17 cellular contexts compared by ENCODE assay signal in the genomic region with DNA sequence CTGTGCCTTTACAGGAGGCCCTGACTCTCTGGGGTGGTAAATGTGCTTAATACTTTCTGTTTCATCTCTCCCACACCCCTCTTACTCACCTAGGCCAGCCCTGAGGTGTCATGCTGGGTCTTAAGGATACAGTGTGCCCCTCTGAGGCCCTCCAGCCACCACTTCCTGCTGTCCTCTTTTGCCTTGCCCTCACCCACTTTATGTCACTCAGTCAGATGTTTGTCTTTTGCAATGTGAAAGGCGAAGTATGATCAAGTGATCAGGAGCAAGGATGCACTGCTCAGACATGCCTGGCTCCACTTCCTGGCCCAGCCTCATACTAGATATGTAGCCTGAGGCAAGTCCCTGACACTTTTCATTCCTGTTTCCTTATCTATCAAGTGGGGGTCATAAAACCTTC.
DNase-seq lines count a peak whose midpoint lies in the region; ATAC-seq, FAIRE-seq and TF ChIP-seq lines count a peak whose summit lies in the region.
"Had no signal": no experiment of that assay in that cellular context is flagged by ENCODE, and none has a peak within 500 bp of the region (broad histone marks: within the 10 kb centered on the region; RNA-seq: fewer than 3 reads in every experiment).

No MANE protein-coding gene starts in this region.

- H3K27me3 ChIP-seq in H1 (replicated peaks in 1 of 4; ENCODE audit: control insufficient read depth in 3 of 4, extremely low read depth in 1 of 4, insufficient read depth in 3 of 4, low read length in 3 of 4): no peaks in the 10 kb centered on the region
- no peaks in the 10 kb centered on the region for H3K27me3 ChIP-seq in upper lobe of right lung
- H3K27me3 ChIP-seq: spleen, thyroid gland had no signal

- H2BK120ac ChIP-seq in H1 (replicated peaks; ENCODE audit: low read depth, low read length): no peak overlapping the region

- ATAC-seq in upper lobe of right lung (peak; percentile 47), HG03520 (IDR thresholded peaks at IDR 0.05; ENCODE audit: unreplicated experiment) (no peak)

- H3K36me3 ChIP-seq in H1 (ENCODE audit: control insufficient read depth in 2 of 4, insufficient read depth in 4 of 4, low read length in 3 of 4) (no peaks in the 10 kb centered on the region), upper lobe of right lung (no peaks in the 10 kb centered on the region)
- H3K36me3 ChIP-seq: spleen, thyroid gland had no signal

- H3K4me1 ChIP-seq in H1 (replicated peaks in 1 of 4; ENCODE audit: control insufficient read depth in 3 of 4, insufficient read depth in 4 of 4, low read length in 3 of 4): peaks cover 0 to 3% (median under 1%) of the 10 kb centered on the region in 4 experiments; a peak in 3 of 7 replicates
- no peaks in the 10 kb centered on the region for H3K4me1 ChIP-seq in upper lobe of right lung
- H3K4me1 ChIP-seq: spleen, thyroid gland had no signal

- no peak overlapping the region for H2BK5ac ChIP-seq in H1 (ENCODE audit: low read depth, low read length)

- TF ChIP-seq POLR2A in H1 (IDR thresholded peaks at IDR 0.05; ENCODE audit: control extremely low read depth in 1 of 2, low read depth in 2 of 2, low read length in 2 of 2): no peak

- peaks cover 5% of the 10 kb centered on the region for H3K4me1 Mint-ChIP-seq in activated T-cell treated with anti-CD3 and anti-CD28 coated beads, Interleukin-2, amount 50 U/mL, for 24 hours (ENCODE audit: low read depth)
- no peaks in the 10 kb centered on the region for H3K4me1 Mint-ChIP-seq in CD14-positive monocyte
- peaks cover 3% of the 10 kb centered on the region for H3K4me1 Mint-ChIP-seq in activated naive CD4-positive, alpha-beta T cell treated with anti-CD3 and anti-CD28 coated beads, Interleukin-2, amount 10 ng/mL, durations not matched to agents 7 days and 5 days

- POLR2A ChIA-PET in H1 (lab: Charles Lee; ENCODE audit: partially characterized antibody): no interaction called here

- H3K27ac Mint-ChIP-seq in activated T-cell treated with anti-CD3 and anti-CD28 coated beads, Interleukin-2, amount 50 U/mL, for 24 hours: peak overlapping the region; percentile 11
- H3K27ac Mint-ChIP-seq in CD14-positive monocyte: no peak overlapping the region
- no peak overlapping the region for H3K27ac Mint-ChIP-seq in activated naive CD4-positive, alpha-beta T cell treated with anti-CD3 and anti-CD28 coated beads, Interleukin-2, amount 10 ng/mL, durations not matched to agents 7 days and 5 days
- H3K27ac Mint-ChIP-seq: IgD-negative memory B cell had no signal

- no peak overlapping the region for H3K4me3 ChIP-seq in H1 (ENCODE audit: extremely low read depth in 1 of 4, insufficient read depth in 2 of 4, low read depth in 3 of 4, low read length in 4 of 4)
- H3K4me3 ChIP-seq in upper lobe of right lung: no peak overlapping the region
- H3K4me3 ChIP-seq: spleen, thyroid gland had no signal

- H4K20me1 ChIP-seq in H1 (replicated peaks in 1 of 2; ENCODE audit: control insufficient read depth in 1 of 2, insufficient read depth in 2 of 2, low read length in 2 of 2): no peaks in the 10 kb centered on the region

- WGBS in H1 (ENCODE audit: extremely low coverage in 1 of 2, insufficient coverage in 1 of 2, insufficient read length in 1 of 2, insufficient replicate concordance in 2 of 2, low coverage in 1 of 2, low lambda C conversion rate in 2 of 2, missing lambda C conversion rate in 1 of 2), 2 experiments: 100% methylated on average over 1 of the region's 1 CpG; no CpG with 5 or more reads in 1 of the 2 experiments

- H4K8ac ChIP-seq in H1 (ENCODE audit: extremely low read depth, insufficient read depth, low read length): peak overlapping the region; percentile 31

- H3K23me2 ChIP-seq in H1 (ENCODE audit: low read depth, low read length): no peaks in the 10 kb centered on the region

- no peaks in the 10 kb centered on the region for H3K79me1 ChIP-seq in H1 (ENCODE audit: low read depth, low read length)

- H3K4me3 Mint-ChIP-seq in activated T-cell treated with anti-CD3 and anti-CD28 coated beads, Interleukin-2, amount 50 U/mL, for 24 hours: no peak overlapping the region
- H3K4me3 Mint-ChIP-seq in CD14-positive monocyte: no peak overlapping the region
- H3K4me3 Mint-ChIP-seq in activated naive CD4-positive, alpha-beta T cell treated with anti-CD3 and anti-CD28 coated beads, Interleukin-2, amount 10 ng/mL, durations not matched to agents 7 days and 5 days: no peak overlapping the region
- H3K4me3 Mint-ChIP-seq: IgD-negative memory B cell had no signal

- H3K14ac ChIP-seq in H1 (ENCODE audit: insufficient read length): no peak overlapping the region

- no peak overlapping the region for H4K91ac ChIP-seq in H1 (replicated peaks; ENCODE audit: insufficient read length, low read length)

- CTCF ChIA-PET in H1 (lab: Charles Lee; ENCODE audit: partially characterized antibody): interaction anchor here (1.3 kb wide), 1 partner anchor 8 kb away, joined by 4 read pairs; no protein-coding TSS in a partner anchor
- CTCF ChIA-PET in activated naive CD4-positive, alpha-beta T cell treated with anti-CD3 and anti-CD28 coated beads, Interleukin-2, amount 10 ng/mL, durations not matched to agents 7 days and 5 days (lab: Charles Lee): no interaction called here

- TF ChIP-seq RAD21 in H1 (IDR thresholded peaks at IDR 0.05 in 1 of 2, conservative IDR thresholded peaks at IDR 0.05 in 1 of 2; ENCODE audit: low read depth in 2 of 2, low read length in 2 of 2): no peak

- H3K27ac ChIP-seq in H1 (ENCODE audit: low read depth, low read length): no peak overlapping the region
- H3K27ac ChIP-seq in upper lobe of right lung: no peak overlapping the region
- H3K27ac ChIP-seq: spleen, thyroid gland had no signal

- no peak overlapping the region for H4K5ac ChIP-seq in H1 (ENCODE audit: insufficient read length, low read depth, low read length)

- H3K56ac ChIP-seq in H1 (replicated peaks; ENCODE audit: insufficient read length, low read depth, low read length): no peak overlapping the region

- H2AFZ ChIP-seq in H1 (ENCODE audit: low read length): no peak overlapping the region

- H3K36me3 Mint-ChIP-seq in activated T-cell treated with anti-CD3 and anti-CD28 coated beads, Interleukin-2, amount 50 U/mL, for 24 hours (ENCODE audit: low read depth): no peaks in the 10 kb centered on the region
- H3K36me3 Mint-ChIP-seq in CD14-positive monocyte: no peaks in the 10 kb centered on the region
- no peaks in the 10 kb centered on the region for H3K36me3 Mint-ChIP-seq in activated naive CD4-positive, alpha-beta T cell treated with anti-CD3 and anti-CD28 coated beads, Interleukin-2, amount 10 ng/mL, durations not matched to agents 7 days and 5 days

- H3K4ac ChIP-seq in H1 (replicated peaks; ENCODE audit: insufficient read length, low read depth, low read length): no peak overlapping the region

- no peak overlapping the region for H3K18ac ChIP-seq in H1 (ENCODE audit: extremely low read depth, low read length)

- H2BK12ac ChIP-seq in H1 (ENCODE audit: low read depth, low read length): no peak overlapping the region

- TF ChIP-seq EP300 in H1 (IDR thresholded peaks at IDR 0.05; ENCODE audit: borderline replicate concordance in 1 of 2, low read depth in 2 of 2, low read length in 2 of 2): no peak

- no peak for TF ChIP-seq CTCF in H1 (IDR thresholded peaks at IDR 0.05; ENCODE audit: control extremely low read depth in 1 of 3, insufficient read depth in 1 of 3, low read depth in 1 of 3, low read length in 3 of 3)
- no peak for TF ChIP-seq CTCF in upper lobe of right lung (IDR thresholded peaks at IDR 0.05)
- no peak for TF ChIP-seq CTCF in CD14-positive monocyte (IDR thresholded peaks at IDR 0.05)

- no peak overlapping the region for H2BK15ac ChIP-seq in H1 (ENCODE audit: low read length)

- H2BK20ac ChIP-seq in H1 (ENCODE audit: low read length): no peak overlapping the region

- no peaks in the 10 kb centered on the region for H3K79me2 ChIP-seq in H1 (ENCODE audit: control insufficient read depth in 1 of 2, insufficient read depth in 2 of 2, low read length in 2 of 2)

- H2AK5ac ChIP-seq in H1 (ENCODE audit: low read depth, low read length): no peak overlapping the region

- DNase-seq in activated T-cell treated with anti-CD3 and anti-CD28 coated beads, Interleukin-2, amount 50 U/mL, for 24 hours: no peak
- DNase-seq in activated T-cell treated with anti-CD3 and anti-CD28 coated beads for 4 hours: no peak
- peak; percentile 59 for DNase-seq in HTR-8/SVneo (ENCODE audit: insufficient read length, low spot score)
- no peak for DNase-seq in H1 (ENCODE audit: low read depth in 1 of 2, low spot score in 2 of 2)
- DNase-seq in upper lobe of right lung: no peak
- no peak for DNase-seq in CD14-positive monocyte (ENCODE audit: low spot score)
- no peak for DNase-seq in activated naive CD4-positive, alpha-beta T cell treated with anti-CD3 and anti-CD28 coated beads, Interleukin-2, amount 10 ng/mL, durations not matched to agents 7 days and 5 days
- DNase-seq: amniotic stem cell, NCI-H1436, NCI-H524, SHP77, spleen, thyroid gland had no signal

- no peak overlapping the region for H3K23ac ChIP-seq in H1 (ENCODE audit: insufficient read length)

- H3K27me3 Mint-ChIP-seq in activated T-cell treated with anti-CD3 and anti-CD28 coated beads, Interleukin-2, amount 50 U/mL, for 24 hours: peaks cover 12% of the 10 kb centered on the region
- peaks cover 0 to 3% (median 3%) of the 10 kb centered on the region in 3 donors for H3K27me3 Mint-ChIP-seq in CD14-positive monocyte (ENCODE audit: low read depth in 3 of 3)
- H3K27me3 Mint-ChIP-seq in activated naive CD4-positive, alpha-beta T cell treated with anti-CD3 and anti-CD28 coated beads, Interleukin-2, amount 10 ng/mL, durations not matched to agents 7 days and 5 days: peaks cover 4% of the 10 kb centered on the region
- H3K27me3 Mint-ChIP-seq: IgD-negative memory B cell had no signal

- no peak overlapping the region for H3K4me2 ChIP-seq in H1 (ENCODE audit: insufficient read depth in 1 of 2, low read depth in 2 of 2, low read length in 2 of 2)

- H3K9me3 ChIP-seq in H1 (ENCODE audit: insufficient read depth in 2 of 2, low read depth in 1 of 2, low read length in 1 of 2) (no peaks in the 10 kb centered on the region), upper lobe of right lung (no peaks in the 10 kb centered on the region)
- H3K9me3 ChIP-seq: thyroid gland had no signal

- H3K9ac ChIP-seq in H1 (replicated peaks in 1 of 4; ENCODE audit: extremely low read depth in 1 of 4, low read depth in 3 of 4, low read length in 3 of 4): no peak overlapping the region

- no peaks in the 10 kb centered on the region for H3K9me3 Mint-ChIP-seq in activated T-cell treated with anti-CD3 and anti-CD28 coated beads, Interleukin-2, amount 50 U/mL, for 24 hours
- H3K9me3 Mint-ChIP-seq in CD14-positive monocyte: peaks cover 0 to 7% (median 3%) of the 10 kb centered on the region in 7 donors
- no peaks in the 10 kb centered on the region for H3K9me3 Mint-ChIP-seq in activated naive CD4-positive, alpha-beta T cell treated with anti-CD3 and anti-CD28 coated beads, Interleukin-2, amount 10 ng/mL, durations not matched to agents 7 days and 5 days

- FAIRE-seq in HTR-8/SVneo (lab: Jason Lieb, UNC): no peak
- FAIRE-seq in H1 (lab: Jason Lieb, UNC): no peak
- FAIRE-seq: D721Med, TTC549 had no signal

- intact Hi-C loops in upper lobe of right lung (cut with DNase I): no loop called here
- intact Hi-C loops in CD14-positive monocyte (cut with micrococcal nuclease): no loop called here
